Comparison of ENCODE assay signal across 13 cellular contexts in genomic region chr2:28565033-28565432, GRCh38.
DNase-seq lines count a peak whose midpoint lies in the region; ATAC-seq and TF ChIP-seq lines count a peak whose summit lies in the region.
"Had no signal": no experiment of that assay in that cellular context is flagged by ENCODE, and none has a peak within 500 bp of the region (broad histone marks: within the 10 kb centered on the region; RNA-seq: fewer than 3 reads in every experiment).

No MANE protein-coding gene starts in this region.

- H3K79me2 ChIP-seq in mammary epithelial cell (ENCODE audit: insufficient read depth, low read length), result no peaks in the 10 kb centered on the region
- no peaks in the 10 kb centered on the region for H3K79me2 ChIP-seq in neural progenitor cell (ENCODE audit: low read depth)
- no peaks in the 10 kb centered on the region for H3K79me2 ChIP-seq in hepatocyte

- no TSS peak for BruUV-seq in mammary epithelial cell (replicated peaks; lab: Mats Ljungman, UMichigan)

- peaks cover 17% of the 10 kb centered on the region for H3K4me1 Mint-ChIP-seq in activated naive CD8-positive, alpha-beta T cell treated with anti-CD3 and anti-CD28 coated beads, Interleukin-2, amount 10 ng/mL, durations not matched to agents 7 days and 5 days
- H3K4me1 Mint-ChIP-seq in activated naive CD8-positive, alpha-beta T cell treated with anti-CD3 and anti-CD28 coated beads for 36 hours, result peaks cover 14% of the 10 kb centered on the region
- peaks cover 13% of the 10 kb centered on the region for H3K4me1 Mint-ChIP-seq in neural progenitor cell
- peaks cover 4% of the 10 kb centered on the region for H3K4me1 Mint-ChIP-seq in type B pancreatic cell (ENCODE audit: unreplicated experiment)

- H3K4me3 ChIP-seq in mammary epithelial cell (replicated peaks in 1 of 3; ENCODE audit: insufficient read depth in 1 of 3, low read depth in 2 of 3, low read length in 3 of 3) (no peak overlapping the region), neural progenitor cell (no peak overlapping the region), hepatocyte (no peak overlapping the region)

- intact Hi-C loops in mammary epithelial cell (cut with micrococcal nuclease), result loop anchor here (5.0 kb wide), 1 partner anchor 237 kb away; no protein-coding TSS in a partner anchor

- peaks cover 12% of the 10 kb centered on the region for H3K27me3 Mint-ChIP-seq in activated naive CD8-positive, alpha-beta T cell treated with anti-CD3 and anti-CD28 coated beads, Interleukin-2, amount 10 ng/mL, durations not matched to agents 7 days and 5 days
- H3K27me3 Mint-ChIP-seq in activated naive CD8-positive, alpha-beta T cell treated with anti-CD3 and anti-CD28 coated beads for 36 hours, result no peaks in the 10 kb centered on the region
- H3K27me3 Mint-ChIP-seq in neural progenitor cell (ENCODE audit: insufficient read depth, low read depth), result peaks cover 6% of the 10 kb centered on the region
- H3K27me3 Mint-ChIP-seq in type B pancreatic cell, result peaks cover 3% of the 10 kb centered on the region

- DNase-seq in activated naive CD8-positive, alpha-beta T cell treated with anti-CD3 and anti-CD28 coated beads, Interleukin-2, amount 10 ng/mL, durations not matched to agents 7 days and 5 days, result no peak
- DNase-seq in activated naive CD8-positive, alpha-beta T cell treated with anti-CD3 and anti-CD28 coated beads for 36 hours, result no peak
- DNase-seq in mammary epithelial cell, result no peak
- DNase-seq in neural progenitor cell (ENCODE audit: low spot score), result no peak
- no peak for DNase-seq in type B pancreatic cell (ENCODE audit: extremely low spot score, unreplicated experiment)
- no peak for DNase-seq in COLO829 (ENCODE audit: low spot score)
- no peak for DNase-seq in central memory CD4-positive, alpha-beta T cell
- DNase-seq in hepatocyte (ENCODE audit: low spot score), result no peak
- DNase-seq: AML-193, GF-D8, NCI-H187 had no signal

- H3K9ac ChIP-seq in mammary epithelial cell (ENCODE audit: insufficient read depth, low read length) (no peak overlapping the region), neural progenitor cell (no peak overlapping the region)

- no peaks in the 10 kb centered on the region for H3F3A ChIP-seq in neural progenitor cell (ENCODE audit: low read depth)

- H3K4me3 Mint-ChIP-seq in activated naive CD8-positive, alpha-beta T cell treated with anti-CD3 and anti-CD28 coated beads, Interleukin-2, amount 10 ng/mL, durations not matched to agents 7 days and 5 days, result no peak overlapping the region
- no peak overlapping the region for H3K4me3 Mint-ChIP-seq in activated naive CD8-positive, alpha-beta T cell treated with anti-CD3 and anti-CD28 coated beads for 36 hours
- H3K4me3 Mint-ChIP-seq in neural progenitor cell (peak overlapping the region; percentile 40), type B pancreatic cell (peak overlapping the region; percentile 9)

- H3K27ac Mint-ChIP-seq in activated naive CD8-positive, alpha-beta T cell treated with anti-CD3 and anti-CD28 coated beads, Interleukin-2, amount 10 ng/mL, durations not matched to agents 7 days and 5 days, result peak overlapping the region; percentile 28
- no peak overlapping the region for H3K27ac Mint-ChIP-seq in activated naive CD8-positive, alpha-beta T cell treated with anti-CD3 and anti-CD28 coated beads for 36 hours
- H3K27ac Mint-ChIP-seq in neural progenitor cell, result peak overlapping the region; percentile 54
- H3K27ac Mint-ChIP-seq in type B pancreatic cell, result no peak overlapping the region

- 97% methylated on average over 4 of the region's 4 CpGs for WGBS in mammary epithelial cell (ENCODE audit: low coverage, missing lambda C conversion rate)
- 89% methylated on average over 4 of the region's 4 CpGs for WGBS in hepatocyte (ENCODE audit: low lambda C conversion rate, missing lambda C conversion rate)

- H3K9me3 ChIP-seq in mammary epithelial cell (replicated peaks; ENCODE audit: insufficient read depth, low read length) (no peaks in the 10 kb centered on the region), neural progenitor cell (ENCODE audit: low read depth) (no peaks in the 10 kb centered on the region), hepatocyte (ENCODE audit: low read depth) (no peaks in the 10 kb centered on the region)

- peaks cover 3% of the 10 kb centered on the region for H3K9me3 Mint-ChIP-seq in activated naive CD8-positive, alpha-beta T cell treated with anti-CD3 and anti-CD28 coated beads, Interleukin-2, amount 10 ng/mL, durations not matched to agents 7 days and 5 days
- peaks cover 1% of the 10 kb centered on the region for H3K9me3 Mint-ChIP-seq in activated naive CD8-positive, alpha-beta T cell treated with anti-CD3 and anti-CD28 coated beads for 36 hours
- H3K9me3 Mint-ChIP-seq in neural progenitor cell (no peaks in the 10 kb centered on the region), type B pancreatic cell (no peaks in the 10 kb centered on the region)
- H3K9me3 Mint-ChIP-seq: IgD-negative memory B cell had no signal

- dilution Hi-C loops in mammary epithelial cell (cut with HindIII; ENCODE audit: low sequenced_read_pairs), result loop anchor here (5.0 kb wide), 1 partner anchor 42 kb away; no protein-coding TSS in a partner anchor

- H4K20me1 ChIP-seq in mammary epithelial cell (ENCODE audit: insufficient read depth, low read length) (no peaks in the 10 kb centered on the region), neural progenitor cell (ENCODE audit: low read depth) (no peaks in the 10 kb centered on the region), hepatocyte (ENCODE audit: insufficient read depth, poor library complexity, severe bottlenecking) (no peaks in the 10 kb centered on the region)

- ATAC-seq in activated naive CD8-positive, alpha-beta T cell treated with anti-CD3 and anti-CD28 coated beads, Interleukin-2, amount 10 ng/mL, durations not matched to agents 7 days and 5 days (ENCODE audit: low read depth), result no peak

- peaks cover 3% of the 10 kb centered on the region for H3K36me3 Mint-ChIP-seq in activated naive CD8-positive, alpha-beta T cell treated with anti-CD3 and anti-CD28 coated beads, Interleukin-2, amount 10 ng/mL, durations not matched to agents 7 days and 5 days
- H3K36me3 Mint-ChIP-seq in activated naive CD8-positive, alpha-beta T cell treated with anti-CD3 and anti-CD28 coated beads for 36 hours, result no peaks in the 10 kb centered on the region
- H3K36me3 Mint-ChIP-seq in neural progenitor cell, result no peaks in the 10 kb centered on the region
- peaks cover 4% of the 10 kb centered on the region for H3K36me3 Mint-ChIP-seq in type B pancreatic cell

- no peaks in the 10 kb centered on the region for H3K9me2 ChIP-seq in hepatocyte (replicated peaks; ENCODE audit: insufficient read depth)

- no peak overlapping the region for H3K27ac ChIP-seq in mammary epithelial cell (ENCODE audit: insufficient read depth, low read depth, low read length)
- no peak overlapping the region for H3K27ac ChIP-seq in neural progenitor cell
- no peak overlapping the region for H3K27ac ChIP-seq in hepatocyte
- H3K27ac ChIP-seq: C4-2B had no signal

- H2AFZ ChIP-seq in mammary epithelial cell (ENCODE audit: low read depth, low read length) (peak overlapping the region; percentile 4), neural progenitor cell (replicated peaks) (no peak overlapping the region), hepatocyte (no peak overlapping the region)

- in situ Hi-C loops in mammary epithelial cell (cut with MboI; ENCODE audit: low sequenced_read_pairs in 2 of 2), result loop anchor here (5.0 to 10.0 kb wide), 2 partner anchors 187 to 190 kb away; partner anchors contain the start of gene PPP1CB (in 2 of the 2)

- no peaks in the 10 kb centered on the region for H3K27me3 ChIP-seq in mammary epithelial cell (ENCODE audit: insufficient read depth, low read length)
- H3K27me3 ChIP-seq in neural progenitor cell, result peaks cover 25% of the 10 kb centered on the region
- no peaks in the 10 kb centered on the region for H3K27me3 ChIP-seq in hepatocyte

- H3K4me1 ChIP-seq in mammary epithelial cell (ENCODE audit: insufficient read depth, low read length) (peaks cover 33% of the 10 kb centered on the region), neural progenitor cell (peaks cover 7% of the 10 kb centered on the region), hepatocyte (ENCODE audit: insufficient read depth) (peaks cover 4% of the 10 kb centered on the region)

- CTCF ChIA-PET in mammary epithelial cell (lab: Charles Lee; ENCODE audit: low non-redundant PET), result no interaction called here

- H3K4me2 ChIP-seq in mammary epithelial cell (ENCODE audit: insufficient read depth, low read depth, low read length), result no peak overlapping the region
- no peak overlapping the region for H3K4me2 ChIP-seq in neural progenitor cell
- H3K4me2 ChIP-seq in hepatocyte, result no peak overlapping the region

- no peaks in the 10 kb centered on the region for H3K36me3 ChIP-seq in mammary epithelial cell (ENCODE audit: insufficient read depth, low read length)
- no peaks in the 10 kb centered on the region for H3K36me3 ChIP-seq in neural progenitor cell
- H3K36me3 ChIP-seq in hepatocyte (replicated peaks; ENCODE audit: insufficient read depth, low read depth), result no peaks in the 10 kb centered on the region

- TF ChIP-seq CTCF in mammary epithelial cell (conservative IDR thresholded peaks at IDR 0.05 in 1 of 2, IDR thresholded peaks at IDR 0.05 in 1 of 2; ENCODE audit: extremely low read depth in 1 of 2, insufficient read depth in 1 of 2, low read depth in 1 of 2, low read length in 2 of 2) (no peak), neural progenitor cell (IDR thresholded peaks at IDR 0.05) (no peak), type B pancreatic cell (conservative IDR thresholded peaks at IDR 0.05) (no peak), hepatocyte (IDR thresholded peaks at IDR 0.05; ENCODE audit: poor library complexity) (no peak)

- POLR2A ChIA-PET in activated naive CD8-positive, alpha-beta T cell treated with anti-CD3 and anti-CD28 coated beads, Interleukin-2, amount 10 ng/mL, durations not matched to agents 7 days and 5 days (lab: Charles Lee), result interaction anchor here (0.5 kb wide), 1 partner anchor 130 kb away, joined by 4 read pairs; no protein-coding TSS in a partner anchor

Comparison
In these comparisons a context has a peak if more than half of its experiments do, and no peak if none do; other contexts are left out.
1. H3K27ac Mint-ChIP-seq: peak in activated naive CD8-positive, alpha-beta T cell treated with anti-CD3 and anti-CD28 coated beads, Interleukin-2, amount 10 ng/mL, durations not matched to agents 7 days and 5 days (single experiment) and neural progenitor cell (single experiment); none in activated naive CD8-positive, alpha-beta T cell treated with anti-CD3 and anti-CD28 coated beads for 36 hours (single experiment) and type B pancreatic cell (single experiment).
2. H3K4me3 Mint-ChIP-seq: peak in neural progenitor cell (single experiment) and type B pancreatic cell (single experiment); none in activated naive CD8-positive, alpha-beta T cell treated with anti-CD3 and anti-CD28 coated beads, Interleukin-2, amount 10 ng/mL, durations not matched to agents 7 days and 5 days (single experiment) and activated naive CD8-positive, alpha-beta T cell treated with anti-CD3 and anti-CD28 coated beads for 36 hours (single experiment).